Comparison of ENCODE assay signal across 1 cellular context in the genomic region with DNA sequence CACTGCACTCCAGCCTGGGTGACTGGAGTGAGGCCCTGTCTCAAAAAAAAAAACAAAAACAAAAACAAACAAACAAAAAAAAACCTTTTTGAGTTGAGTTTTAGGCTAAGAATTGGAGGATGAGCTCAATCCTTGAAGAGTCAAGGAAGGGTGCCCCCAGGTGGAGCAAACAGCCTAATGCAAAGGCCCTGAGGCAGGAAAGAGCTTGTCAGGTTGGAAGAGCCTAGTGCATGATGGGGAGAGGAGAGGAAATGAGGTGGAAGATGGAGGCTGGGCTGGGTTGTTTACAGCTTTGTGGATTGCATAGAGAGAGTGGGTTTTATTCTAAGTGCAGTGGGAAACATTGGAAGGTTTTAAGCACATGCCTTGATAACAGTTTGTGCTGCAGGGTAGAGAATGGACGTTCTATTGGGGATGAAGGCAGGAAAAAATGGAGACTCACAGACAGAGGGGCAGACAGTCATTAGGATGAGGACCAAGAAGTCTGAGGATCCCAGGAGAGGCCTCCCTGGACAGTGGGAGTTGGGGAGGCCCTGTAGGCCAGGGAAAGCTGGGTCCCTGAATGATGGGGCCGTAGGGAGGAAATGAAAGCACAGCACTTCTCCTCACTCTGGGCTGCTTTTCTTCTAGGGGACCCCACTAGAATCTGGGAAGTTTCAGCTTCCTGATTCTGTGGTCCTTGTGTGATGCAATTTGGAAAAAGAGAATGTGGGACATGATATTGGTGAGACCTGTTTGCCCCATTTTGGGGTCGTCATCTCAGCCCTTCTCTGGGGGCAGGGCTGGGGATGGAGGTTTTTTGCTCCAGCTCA.
TF ChIP-seq lines count a peak whose summit lies in the region.

No MANE protein-coding gene starts in this region.

TF ChIP-seq in HepG2, 621 proteins besides CTCF, POLR2A, EP300 and RAD21:
- TF ChIP-seq STAG1 (CRISPR knock-in tag; IDR thresholded peaks at IDR 0.05) (peak; percentile 37), REL (CRISPR knock-in tag; conservative IDR thresholded peaks at IDR 0.05) (no peak), ZNF143 (CRISPR knock-in tag; IDR thresholded peaks at IDR 0.05) (peak; percentile 50; the same call in 1 of the 2 replicates)
